In genomic region chr5:56951946-56952691, GRCh38 we compare ENCODE assay signal across 8 cellular contexts. TPM values are rescaled to one million over a fixed set of nuclear protein-coding genes. Genes with fewer than 3 reads are reported as not detected.
DNase-seq lines count a peak whose midpoint lies in the region; ATAC-seq and TF ChIP-seq lines count a peak whose summit lies in the region.

Gene MIER3 (minus strand): TSS chr5:56952123. CDS start chr5:56952102, 21 bp downstream.

- H2BK120ac ChIP-seq in neuronal stem cell (ENCODE audit: low read depth, low read length) = peak within 1 kb of the TSS; percentile 47

- no peak within 1 kb of the TSS for H3K4ac ChIP-seq in neuronal stem cell (ENCODE audit: low read length)

- H2BK15ac ChIP-seq in neuronal stem cell (ENCODE audit: low read length) = peak within 1 kb of the TSS; percentile 17

- no peak for TF ChIP-seq CTCF in foreskin keratinocyte (conservative IDR thresholded peaks at IDR 0.05)
- TF ChIP-seq CTCF in subcutaneous adipose tissue (IDR thresholded peaks at IDR 0.05; ENCODE audit: low read depth) = no peak

- peak within 1 kb of the TSS; percentile 86 for H3K4me2 ChIP-seq in neuronal stem cell (ENCODE audit: insufficient read depth, low read length, poor library complexity, severe bottlenecking)

- WGBS in neuronal stem cell (ENCODE audit: extremely low coverage in 2 of 2, insufficient read length in 2 of 2, insufficient replicate concordance in 1 of 2), 2 donors = no CpG with 5 or more reads among the region's 89 CpGs

- peak within 1 kb of the TSS; percentile 70 to 99 for H3K4me3 ChIP-seq in neuronal stem cell (ENCODE audit: low read length in 2 of 2)

- H3K9me3 ChIP-seq in neuronal stem cell (replicated peaks in 1 of 2; ENCODE audit: control insufficient read depth in 2 of 2, insufficient read depth in 1 of 2, low read depth in 1 of 2, low read length in 2 of 2) = no peaks in the 10 kb centered on the region

- H2AFZ ChIP-seq in neuronal stem cell (ENCODE audit: low read length) = peak within 1 kb of the TSS; percentile 99

- H4K8ac ChIP-seq in neuronal stem cell (ENCODE audit: low read depth, low read length) = no peak within 1 kb of the TSS

- H3K4me1 ChIP-seq in foreskin keratinocyte = peaks cover 7% of the 10 kb centered on the region
- peaks cover 0 to 1% of the 10 kb centered on the region in 2 donors for H3K4me1 ChIP-seq in neuronal stem cell (ENCODE audit: control insufficient read depth in 2 of 2, insufficient read depth in 1 of 2, low read depth in 1 of 2, low read length in 2 of 2)

- peak within 1 kb of the TSS; percentile 73 for H2BK12ac ChIP-seq in neuronal stem cell (ENCODE audit: low read length)

- H2AK5ac ChIP-seq in neuronal stem cell (ENCODE audit: low read depth, low read length) = peak within 1 kb of the TSS; percentile 61

- peaks cover 6% of the 10 kb centered on the region for H3K79me1 ChIP-seq in neuronal stem cell (ENCODE audit: low read depth, low read length)

- H3K27me3 ChIP-seq in foreskin keratinocyte = peaks cover 41% of the 10 kb centered on the region
- no peaks in the 10 kb centered on the region for H3K27me3 ChIP-seq in neuronal stem cell (ENCODE audit: control insufficient read depth in 3 of 3, insufficient read depth in 3 of 3, low read depth in 1 of 3, low read length in 3 of 3)

- peak within 1 kb of the TSS; percentile 97 for H3K14ac ChIP-seq in neuronal stem cell (ENCODE audit: low read length)

- DNase-seq in DMS53 (lab: John Stamatoyannopoulos, UW) = peak; percentile 88
- DNase-seq in HuH-7 (ENCODE audit: low spot score) = peak; percentile 70
- DNase-seq in SHP77 (lab: John Stamatoyannopoulos, UW) = peak; percentile 50 to 59
- peak; percentile 93 for DNase-seq in activated effector memory CD4-positive, alpha-beta T cell treated with anti-CD3 and anti-CD28 coated beads, Interleukin-2, amount 50 U/mL, for 16 hours
- DNase-seq in foreskin keratinocyte = no peak
- DNase-seq in neuronal stem cell (ENCODE audit: low spot score) = peak; percentile 79

- ATAC-seq in GM21515 (IDR thresholded peaks at IDR 0.05; ENCODE audit: unreplicated experiment) = peak; percentile 94
- ATAC-seq in foreskin keratinocyte = peak; percentile 91

- peaks cover 2 to 28% of the 10 kb centered on the region in 2 donors for H3K36me3 ChIP-seq in neuronal stem cell (replicated peaks in 1 of 2; ENCODE audit: control insufficient read depth in 2 of 2, insufficient read depth in 2 of 2, low read length in 2 of 2)

- no peak within 1 kb of the TSS for H4K91ac ChIP-seq in neuronal stem cell (ENCODE audit: low read depth, low read length, poor library complexity)

- H3K23ac ChIP-seq in neuronal stem cell (ENCODE audit: low read depth, low read length, poor library complexity) = peak within 1 kb of the TSS; percentile 92

- peak within 1 kb of the TSS; percentile 97 for H3K18ac ChIP-seq in neuronal stem cell (ENCODE audit: low read length)

- H2BK5ac ChIP-seq in neuronal stem cell (ENCODE audit: low read length) = peak within 1 kb of the TSS; percentile 94

- H3K9ac ChIP-seq in neuronal stem cell (ENCODE audit: low read depth, low read length, poor library complexity) = peak within 1 kb of the TSS; percentile 91

- H3K27ac ChIP-seq in foreskin keratinocyte = peak within 1 kb of the TSS; percentile 84
- peak within 1 kb of the TSS; percentile 81 for H3K27ac ChIP-seq in neuronal stem cell (replicated peaks; ENCODE audit: low read length)

RNA-seq across cellular contexts. Expression of gene MIER3, which starts in this region (rescaled TPM):
- total RNA-seq in foreskin keratinocyte = 11.4 and 11.8 TPM in 2 replicates
- polyA plus RNA-seq in foreskin keratinocyte = 1.9 and 2.4 TPM in 2 replicates
- 24.7 TPM for polyA plus RNA-seq in neuronal stem cell (2013, experiment 1 of 2)
- 25.0 TPM for polyA plus RNA-seq in neuronal stem cell (2013, experiment 2 of 2)
- 10 to 100 TPM; 14.3 to 22.8 (median 19.5) TPM for total RNA-seq in subcutaneous adipose tissue

Comparison
In these comparisons a context has a peak if more than half of its experiments do, and no peak if none do; other contexts are left out.
1. DNase-seq: peak in DMS53 (single experiment), HuH-7 (single experiment), SHP77 (2 of 2), activated effector memory CD4-positive, alpha-beta T cell treated with anti-CD3 and anti-CD28 coated beads, Interleukin-2, amount 50 U/mL, for 16 hours (single experiment) and neuronal stem cell (single experiment); none in foreskin keratinocyte (0 of 2).